9 cellular contexts compared by ENCODE assay signal in genomic region chr10:80486151-80486692, GRCh38. TPM values are rescaled to one million over a fixed set of nuclear protein-coding genes. Genes with fewer than 3 reads are reported as not detected.
DNase-seq lines count a peak whose midpoint lies in the region; ATAC-seq and TF ChIP-seq lines count a peak whose summit lies in the region.
"Had no signal": no experiment of that assay in that cellular context is flagged by ENCODE, and none has a peak within 500 bp of the region (broad histone marks: within the 10 kb centered on the region; RNA-seq: fewer than 3 reads in every experiment).

No MANE protein-coding gene starts in this region.

- H2BK12ac ChIP-seq in H9 (ENCODE audit: insufficient read length, low read depth, low read length), result no peak overlapping the region

- intact Hi-C loops in cardiac septum (cut with DNase I) (no loop called here), sciatic nerve (cut with DNase I) (no loop called here)

- H3K4me1 Mint-ChIP-seq in H9 (peaks cover 42 to 58% of the 10 kb centered on the region in 2 experiments), T-cell (peaks cover 93 to 98% (median 97%) of the 10 kb centered on the region in 3 donors)

- H3K4me1 ChIP-seq in H9 (ENCODE audit: insufficient read depth, low read length), result peaks cover 9% of the 10 kb centered on the region; the same call in 1 of the 2 replicates

- H3K27me3 ChIP-seq in H9 (ENCODE audit: insufficient read depth, low read length), result no peaks in the 10 kb centered on the region

- no peak overlapping the region for H3K18ac ChIP-seq in H9 (ENCODE audit: insufficient read length, low read depth, low read length)

- H3K4me3 ChIP-seq in coronary artery, result no peak overlapping the region

- H3K23me2 ChIP-seq in H9 (ENCODE audit: insufficient read length, low read depth, low read length, poor library complexity, severe bottlenecking), result no peaks in the 10 kb centered on the region

- no peak overlapping the region for H3K4me2 ChIP-seq in H9 (ENCODE audit: insufficient read depth, insufficient read length, low read length)

- H4K8ac ChIP-seq in H9 (replicated peaks; ENCODE audit: insufficient read length, low read depth, low read length), result no peak overlapping the region

- H3K79me2 ChIP-seq in H9 (ENCODE audit: insufficient read depth, low read length), result peaks cover 15% of the 10 kb centered on the region; the same call in 1 of the 2 replicates

- H3T11ph ChIP-seq in H9 (ENCODE audit: low read length), result no peak overlapping the region

- H2AK5ac ChIP-seq in H9 (ENCODE audit: insufficient read length, low read length), result no peak overlapping the region

- H3K27ac ChIP-seq in H9 (ENCODE audit: insufficient read length, low read depth, low read length) (no peak overlapping the region), coronary artery (peak overlapping the region in 1 of 2 donors; percentile 50)

- no CpG with 5 or more reads among the region's 9 CpGs for WGBS in H9 (ENCODE audit: extremely low coverage, insufficient read length, low lambda C conversion rate)

- no peak overlapping the region for H3K14ac ChIP-seq in H9 (ENCODE audit: insufficient read depth, low read length)

- no peaks in the 10 kb centered on the region for H3K9me3 ChIP-seq in H9 (ENCODE audit: control insufficient read depth, low read depth, low read length)

- H2BK15ac ChIP-seq in H9 (ENCODE audit: low read depth, low read length), result no peak overlapping the region

- no peak overlapping the region for H3K4me3 Mint-ChIP-seq in H9
- peak overlapping the region; percentile 57 to 68 (median 57) for H3K4me3 Mint-ChIP-seq in T-cell

- TF ChIP-seq CTCF in H9 (conservative IDR thresholded peaks at IDR 0.05) (no peak), coronary artery (IDR thresholded peaks at IDR 0.05) (no peak)

- peaks cover 3% of the 10 kb centered on the region for H3K79me1 ChIP-seq in H9 (ENCODE audit: insufficient read depth, low read depth, low read length, poor library complexity, severe bottlenecking)

- no peak overlapping the region for H4K5ac ChIP-seq in H9 (ENCODE audit: insufficient read length, low read depth, low read length)

- no peak overlapping the region for H3K56ac ChIP-seq in H9 (ENCODE audit: insufficient read length, low read depth, low read length)

- H3K23ac ChIP-seq in H9 (ENCODE audit: insufficient read length, low read depth, low read length), result no peak overlapping the region

- no peak overlapping the region for H3K4ac ChIP-seq in H9 (ENCODE audit: low read depth, low read length)

- H2AFZ ChIP-seq in H9 (ENCODE audit: low read length), result no peak overlapping the region

- H3K36me3 Mint-ChIP-seq in H9 (ENCODE audit: insufficient read depth in 1 of 3, low read depth in 3 of 3), result peaks cover 14 to 18% (median 16%) of the 10 kb centered on the region in 3 experiments
- peaks cover 39% of the 10 kb centered on the region for H3K36me3 Mint-ChIP-seq in T-cell

- H3K27ac Mint-ChIP-seq in H9 (peak overlapping the region in 2 of 3 experiments; percentile 42 to 65; a peak in 2 of 7 replicates), T-cell (peak overlapping the region; percentile 86 to 94)

- H2BK5ac ChIP-seq in H9 (ENCODE audit: insufficient read length, low read length), result no peak overlapping the region

- peak in 3 of 4 experiments; percentile 13 to 41 (median 14) for ATAC-seq in T-cell (replicated peaks in 1 of 4)
- peak; percentile 19 for ATAC-seq in sciatic nerve
- no peak for ATAC-seq in GM21786 (IDR thresholded peaks at IDR 0.05; ENCODE audit: unreplicated experiment)

- no peaks in the 10 kb centered on the region for H3K27me3 Mint-ChIP-seq in H9 (ENCODE audit: low read depth)
- H3K27me3 Mint-ChIP-seq in T-cell, result no peaks in the 10 kb centered on the region

- no peak overlapping the region for H2BK120ac ChIP-seq in H9 (ENCODE audit: low read depth, low read length, poor library complexity, severe bottlenecking)

- H4K91ac ChIP-seq in H9 (ENCODE audit: insufficient read length, low read depth, low read length), result no peak overlapping the region

- POLR2A ChIA-PET in T-cell (lab: Charles Lee), result interaction anchor here (0.6 to 1.3 kb wide), 6 partner anchors 16 to 219 kb away, joined by 3 to 9 read pairs (median 4); no protein-coding TSS in a partner anchor

- no peak overlapping the region for H3K9ac ChIP-seq in H9 (ENCODE audit: extremely low read depth, insufficient read length, low read length)

- DNase-seq in H9, result no peak
- no peak for DNase-seq in T-cell
- DNase-seq in cardiac septum (ENCODE audit: low spot score), result peak; percentile 71
- no peak for DNase-seq in sciatic nerve (ENCODE audit: low spot score)
- DNase-seq in NCI-H748 (lab: John Stamatoyannopoulos, UW; ENCODE audit: unreplicated experiment), result no peak
- DNase-seq in coronary artery (ENCODE audit: low spot score), result no peak
- DNase-seq in NCI-H146 treated with DMSO at 0.1 percent for 48 hours (lab: John Stamatoyannopoulos, UW; ENCODE audit: unreplicated experiment), result no peak

- no peaks in the 10 kb centered on the region for H4K20me1 ChIP-seq in H9 (ENCODE audit: control insufficient read depth, insufficient read depth, insufficient read length)

- H2BK20ac ChIP-seq in H9 (ENCODE audit: low read depth, low read length, poor library complexity, severe bottlenecking), result no peak overlapping the region

- H3K9me3 Mint-ChIP-seq in H9, result no peaks in the 10 kb centered on the region
- H3K9me3 Mint-ChIP-seq in T-cell, result peaks cover 0 to 7% (median 0%) of the 10 kb centered on the region in 3 donors

- CTCF ChIA-PET in T-cell (lab: Charles Lee), result interaction anchor here (0.6 to 3.0 kb wide), 9 partner anchors 11 to 41 kb away, joined by 3 to 12 read pairs (median 5); no protein-coding TSS in a partner anchor

RNA-seq across cellular contexts. Expression of gene TSPAN14, which starts 32.1 kb away (rescaled TPM):
- 46.6 and 46.8 TPM in 2 replicates for total RNA-seq in H9 (2021)
- total RNA-seq in T-cell, result 100 to 1,000 TPM; 130 to 204 (median 194) TPM
- total RNA-seq in cardiac septum, result 20.1 TPM
- total RNA-seq in sciatic nerve, result 103 TPM

RNA-seq across cellular contexts. Expression of gene SH2D4B, which starts 51.5 kb away (rescaled TPM):
- total RNA-seq in H9 (2021) (0.07 TPM in 1 of 2 replicates, not detected in the other), T-cell (under 1 TPM; 0.12 to 0.26 (median 0.23) TPM), cardiac septum (not detected), sciatic nerve (0.18 TPM)
- total RNA-seq: HT-29 had no signal

Comparison
In these comparisons a context has a peak if more than half of its experiments do, and no peak if none do; other contexts are left out.
1. H3K4me3 Mint-ChIP-seq: peak in T-cell (3 of 3); none in H9 (0 of 2).